Comparison of ENCODE assay signal across 1 cellular context in the genomic region with DNA sequence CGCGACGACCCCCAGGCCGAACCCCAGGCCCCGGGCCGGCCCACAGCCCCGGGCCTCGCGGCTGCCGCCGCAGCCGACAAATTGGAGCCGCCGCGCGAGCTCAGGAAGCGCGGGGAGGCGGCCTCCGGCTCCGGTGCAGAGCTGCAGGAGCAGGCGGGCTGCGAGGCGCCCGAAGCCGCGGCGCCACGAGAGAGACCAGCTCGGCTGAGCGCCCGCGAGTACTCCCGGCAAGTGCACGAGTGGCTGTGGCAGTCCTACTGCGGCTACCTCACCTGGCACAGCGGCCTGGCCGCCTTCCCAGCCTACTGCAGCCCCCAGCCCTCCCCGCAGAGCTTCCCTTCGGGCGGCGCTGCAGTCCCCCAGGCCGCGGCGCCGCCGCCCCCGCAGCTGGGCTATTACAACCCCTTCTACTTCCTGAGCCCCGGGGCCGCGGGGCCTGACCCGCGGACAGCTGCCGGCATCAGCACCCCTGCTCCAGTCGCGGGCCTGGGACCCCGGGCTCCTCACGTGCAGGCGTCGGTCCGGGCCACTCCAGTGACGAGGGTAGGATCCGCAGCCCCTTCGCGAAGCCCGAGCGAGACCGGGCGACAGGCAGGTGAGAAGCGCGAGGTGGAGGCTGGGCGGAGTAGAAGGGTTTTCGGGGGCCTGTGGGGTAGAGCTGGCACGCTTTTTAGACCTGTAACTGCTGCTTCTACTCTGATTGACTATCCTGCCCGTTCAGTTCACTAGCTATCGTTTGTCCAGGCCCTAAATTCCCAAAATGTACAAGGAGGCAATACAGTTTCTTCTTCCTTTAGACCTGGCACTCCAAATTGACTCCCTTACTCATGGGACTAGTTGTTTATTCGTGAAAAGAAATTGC.
TF ChIP-seq lines count a peak whose summit lies in the region.

No MANE protein-coding gene starts in this region.

TF ChIP-seq in K562, 482 proteins besides CTCF, POLR2A, EP300 and RAD21 (continued from another document):
- TF ChIP-seq HLTF (IDR thresholded peaks at IDR 0.05) = no peak
- no peak for TF ChIP-seq FOXA1 (IDR thresholded peaks at IDR 0.05; ENCODE audit: borderline replicate concordance)
- TF ChIP-seq MYNN (IDR thresholded peaks at IDR 0.05) = no peak
- no peak for TF ChIP-seq MYNN (CRISPR knock-in tag; IDR thresholded peaks at IDR 0.05)
- TF ChIP-seq CC2D1A (IDR thresholded peaks at IDR 0.05) = no peak
- TF ChIP-seq, protein P1, sequence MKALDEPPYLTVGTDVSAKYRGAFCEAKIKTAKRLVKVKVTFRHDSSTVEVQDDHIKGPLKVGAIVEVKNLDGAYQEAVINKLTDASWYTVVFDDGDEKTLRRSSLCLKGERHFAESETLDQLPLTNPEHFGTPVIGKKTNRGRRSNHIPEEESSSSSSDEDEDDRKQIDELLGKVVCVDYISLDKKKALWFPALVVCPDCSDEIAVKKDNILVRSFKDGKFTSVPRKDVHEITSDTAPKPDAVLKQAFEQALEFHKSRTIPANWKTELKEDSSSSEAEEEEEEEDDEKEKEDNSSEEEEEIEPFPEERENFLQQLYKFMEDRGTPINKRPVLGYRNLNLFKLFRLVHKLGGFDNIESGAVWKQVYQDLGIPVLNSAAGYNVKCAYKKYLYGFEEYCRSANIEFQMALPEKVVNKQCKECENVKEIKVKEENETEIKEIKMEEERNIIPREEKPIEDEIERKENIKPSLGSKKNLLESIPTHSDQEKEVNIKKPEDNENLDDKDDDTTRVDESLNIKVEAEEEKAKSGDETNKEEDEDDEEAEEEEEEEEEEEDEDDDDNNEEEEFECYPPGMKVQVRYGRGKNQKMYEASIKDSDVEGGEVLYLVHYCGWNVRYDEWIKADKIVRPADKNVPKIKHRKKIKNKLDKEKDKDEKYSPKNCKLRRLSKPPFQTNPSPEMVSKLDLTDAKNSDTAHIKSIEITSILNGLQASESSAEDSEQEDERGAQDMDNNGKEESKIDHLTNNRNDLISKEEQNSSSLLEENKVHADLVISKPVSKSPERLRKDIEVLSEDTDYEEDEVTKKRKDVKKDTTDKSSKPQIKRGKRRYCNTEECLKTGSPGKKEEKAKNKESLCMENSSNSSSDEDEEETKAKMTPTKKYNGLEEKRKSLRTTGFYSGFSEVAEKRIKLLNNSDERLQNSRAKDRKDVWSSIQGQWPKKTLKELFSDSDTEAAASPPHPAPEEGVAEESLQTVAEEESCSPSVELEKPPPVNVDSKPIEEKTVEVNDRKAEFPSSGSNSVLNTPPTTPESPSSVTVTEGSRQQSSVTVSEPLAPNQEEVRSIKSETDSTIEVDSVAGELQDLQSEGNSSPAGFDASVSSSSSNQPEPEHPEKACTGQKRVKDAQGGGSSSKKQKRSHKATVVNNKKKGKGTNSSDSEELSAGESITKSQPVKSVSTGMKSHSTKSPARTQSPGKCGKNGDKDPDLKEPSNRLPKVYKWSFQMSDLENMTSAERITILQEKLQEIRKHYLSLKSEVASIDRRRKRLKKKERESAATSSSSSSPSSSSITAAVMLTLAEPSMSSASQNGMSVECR (CRISPR knock-in tag; IDR thresholded peaks at IDR 0.05) = peak; percentile 54; the same call in 1 of the 2 replicates
- TF ChIP-seq BACH1 (tag; IDR thresholded peaks at IDR 0.05) = no peak
- TF ChIP-seq HNRNPUL1 (IDR thresholded peaks at IDR 0.05; ENCODE audit: low read length) = no peak
- TF ChIP-seq, protein P2, sequence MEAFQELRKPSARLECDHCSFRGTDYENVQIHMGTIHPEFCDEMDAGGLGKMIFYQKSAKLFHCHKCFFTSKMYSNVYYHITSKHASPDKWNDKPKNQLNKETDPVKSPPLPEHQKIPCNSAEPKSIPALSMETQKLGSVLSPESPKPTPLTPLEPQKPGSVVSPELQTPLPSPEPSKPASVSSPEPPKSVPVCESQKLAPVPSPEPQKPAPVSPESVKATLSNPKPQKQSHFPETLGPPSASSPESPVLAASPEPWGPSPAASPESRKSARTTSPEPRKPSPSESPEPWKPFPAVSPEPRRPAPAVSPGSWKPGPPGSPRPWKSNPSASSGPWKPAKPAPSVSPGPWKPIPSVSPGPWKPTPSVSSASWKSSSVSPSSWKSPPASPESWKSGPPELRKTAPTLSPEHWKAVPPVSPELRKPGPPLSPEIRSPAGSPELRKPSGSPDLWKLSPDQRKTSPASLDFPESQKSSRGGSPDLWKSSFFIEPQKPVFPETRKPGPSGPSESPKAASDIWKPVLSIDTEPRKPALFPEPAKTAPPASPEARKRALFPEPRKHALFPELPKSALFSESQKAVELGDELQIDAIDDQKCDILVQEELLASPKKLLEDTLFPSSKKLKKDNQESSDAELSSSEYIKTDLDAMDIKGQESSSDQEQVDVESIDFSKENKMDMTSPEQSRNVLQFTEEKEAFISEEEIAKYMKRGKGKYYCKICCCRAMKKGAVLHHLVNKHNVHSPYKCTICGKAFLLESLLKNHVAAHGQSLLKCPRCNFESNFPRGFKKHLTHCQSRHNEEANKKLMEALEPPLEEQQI (IDR thresholded peaks at IDR 0.05) = no peak
- TF ChIP-seq NFE2L1 (tag; IDR thresholded peaks at IDR 0.05; ENCODE audit: borderline replicate concordance, low read depth) = no peak
TF ChIP-seq in K562: peak in this region for 66.
